Comparison of ENCODE assay signal across 10 cellular contexts in genomic region chr1:94929351-94929814, GRCh38. TPM values are rescaled to one million over a fixed set of nuclear protein-coding genes. Genes with fewer than 3 reads are reported as not detected.
DNase-seq lines count a peak whose midpoint lies in the region; ATAC-seq and TF ChIP-seq lines count a peak whose summit lies in the region.
"Had no signal": no experiment of that assay in that cellular context is flagged by ENCODE, and none has a peak within 500 bp of the region (broad histone marks: within the 10 kb centered on the region; RNA-seq: fewer than 3 reads in every experiment).

No MANE protein-coding gene starts in this region.

- H3K4me3 ChIP-seq in iPS-18a (ENCODE audit: low read length): peak overlapping the region; percentile 63

- ATAC-seq in WTC11: no peak
- no peak for ATAC-seq in GM21367 (IDR thresholded peaks at IDR 0.05; ENCODE audit: unreplicated experiment)

- H3K9me3 Mint-ChIP-seq in WTC11 (no peaks in the 10 kb centered on the region), progenitor cell of endocrine pancreas (ENCODE audit: low read depth) (peaks cover 3% of the 10 kb centered on the region)
- no peaks in the 10 kb centered on the region for H3K9me3 Mint-ChIP-seq in activated naive CD8-positive, alpha-beta T cell treated with anti-CD3 and anti-CD28 coated beads for 36 hours

- CTCF ChIA-PET in WTC11 (lab: Charles Lee): no interaction called here

- peak overlapping the region; percentile 92 for H3K4me3 Mint-ChIP-seq in WTC11
- H3K4me3 Mint-ChIP-seq in progenitor cell of endocrine pancreas (ENCODE audit: low read depth): peak overlapping the region; percentile 57
- H3K4me3 Mint-ChIP-seq in activated naive CD8-positive, alpha-beta T cell treated with anti-CD3 and anti-CD28 coated beads for 36 hours: no peak overlapping the region
- H3K4me3 Mint-ChIP-seq: CD4-positive, CD25-positive, alpha-beta regulatory T cell had no signal

- no peak overlapping the region for H3K9ac ChIP-seq in iPS-18a (ENCODE audit: low read length)

- no peak for DNase-seq in WTC11 (ENCODE audit: low spot score)
- no peak for DNase-seq in progenitor cell of endocrine pancreas (ENCODE audit: low spot score, unreplicated experiment)
- no peak for DNase-seq in activated naive CD8-positive, alpha-beta T cell treated with anti-CD3 and anti-CD28 coated beads for 36 hours
- no peak for DNase-seq in stimulated activated naive CD4-positive, alpha-beta T cell treated with Interleukin-2 at 50 U/mL for 16 hours (lab: John Stamatoyannopoulos, UW)
- no peak for DNase-seq in GDM1 (lab: John Stamatoyannopoulos, UW)
- DNase-seq: CD4-positive, CD25-positive, alpha-beta regulatory T cell; NCI-H446 had no signal

- H3K4me1 ChIP-seq in iPS-18a (ENCODE audit: control insufficient read depth, low read depth, low read length): peaks cover 23% of the 10 kb centered on the region

- H3K27me3 Mint-ChIP-seq in WTC11 (ENCODE audit: low read depth) (no peaks in the 10 kb centered on the region), progenitor cell of endocrine pancreas (no peaks in the 10 kb centered on the region)
- peaks cover 14% of the 10 kb centered on the region for H3K27me3 Mint-ChIP-seq in activated naive CD8-positive, alpha-beta T cell treated with anti-CD3 and anti-CD28 coated beads for 36 hours

- H3K9me3 ChIP-seq in iPS-18a (ENCODE audit: control insufficient read depth, low read depth, low read length): no peaks in the 10 kb centered on the region

- peaks cover 4% of the 10 kb centered on the region for H3K36me3 ChIP-seq in iPS-18a (ENCODE audit: control insufficient read depth, low read depth, low read length)

- no peaks in the 10 kb centered on the region for H3K27me3 ChIP-seq in iPS-18a (ENCODE audit: control insufficient read depth, insufficient read depth, low read length)

- POLR2A ChIA-PET in WTC11 (lab: Charles Lee): no interaction called here

- TF ChIP-seq CTCF in C4-2B (conservative IDR thresholded peaks at IDR 0.05) (no peak), WTC11 (IDR thresholded peaks at IDR 0.05) (no peak), progenitor cell of endocrine pancreas (IDR thresholded peaks at IDR 0.05; ENCODE audit: unreplicated experiment) (no peak)

- H3K36me3 Mint-ChIP-seq in WTC11 (peaks cover 7% of the 10 kb centered on the region; the same call in 1 of the 2 replicates), progenitor cell of endocrine pancreas (ENCODE audit: insufficient read depth) (peaks cover 12% of the 10 kb centered on the region)
- H3K36me3 Mint-ChIP-seq in activated naive CD8-positive, alpha-beta T cell treated with anti-CD3 and anti-CD28 coated beads for 36 hours: no peaks in the 10 kb centered on the region
- H3K36me3 Mint-ChIP-seq: CD4-positive, CD25-positive, alpha-beta regulatory T cell had no signal

- H3K27ac ChIP-seq in C4-2B (peak overlapping the region; percentile 73), iPS-18a (ENCODE audit: low read length) (no peak overlapping the region)

- H3K27ac Mint-ChIP-seq in WTC11 (no peak overlapping the region), progenitor cell of endocrine pancreas (peak overlapping the region; percentile 17)
- no peak overlapping the region for H3K27ac Mint-ChIP-seq in activated naive CD8-positive, alpha-beta T cell treated with anti-CD3 and anti-CD28 coated beads for 36 hours
- H3K27ac Mint-ChIP-seq: CD4-positive, CD25-positive, alpha-beta regulatory T cell had no signal

- H3K4me1 Mint-ChIP-seq in WTC11 (peaks cover 46% of the 10 kb centered on the region), progenitor cell of endocrine pancreas (ENCODE audit: low read depth) (peaks cover 37% of the 10 kb centered on the region)
- peaks cover 22% of the 10 kb centered on the region for H3K4me1 Mint-ChIP-seq in activated naive CD8-positive, alpha-beta T cell treated with anti-CD3 and anti-CD28 coated beads for 36 hours

TF ChIP-seq in WTC11, 78 proteins besides CTCF, POLR2A, EP300 and RAD21:
- TF ChIP-seq OVOL2 (CRISPR knock-in tag; IDR thresholded peaks at IDR 0.05; ENCODE audit: borderline replicate concordance): no peak
- TF ChIP-seq MLX (CRISPR knock-in tag; IDR thresholded peaks at IDR 0.05): no peak
- TF ChIP-seq E2F5 (CRISPR knock-in tag; IDR thresholded peaks at IDR 0.05): no peak
- no peak for TF ChIP-seq ZNF416 (CRISPR knock-in tag; IDR thresholded peaks at IDR 0.05)
- peak; percentile 34; the same call in 1 of the 2 replicates for TF ChIP-seq MAX (CRISPR knock-in tag; IDR thresholded peaks at IDR 0.05)

RNA-seq across cellular contexts. Expression of gene CNN3, which starts 2.5 kb away (rescaled TPM):
- total RNA-seq in WTC11 (2021) (183 to 187 TPM (median 185 TPM) in 3 replicates), progenitor cell of endocrine pancreas (341 and 342 TPM in 2 replicates)
- total RNA-seq in activated naive CD8-positive, alpha-beta T cell treated with anti-CD3 and anti-CD28 coated beads for 36 hours: 10 to 100 TPM; 12.9 to 15.2 TPM

Comparison
In these comparisons a context has a peak if more than half of its experiments do, and no peak if none do; other contexts are left out.
1. RNA of gene CNN3, which starts 2.5 kb away (total RNA-seq): 341 to 342 TPM in progenitor cell of endocrine pancreas and 183 to 187 TPM in WTC11; 12.9 to 15.2 TPM in activated naive CD8-positive, alpha-beta T cell treated with anti-CD3 and anti-CD28 coated beads for 36 hours; every median in the first group is over 10 times any median in the second.